In genomic region chr6:11537229-11538048, GRCh38 we compare ENCODE assay signal across 1 cellular context.
A peak's percentile ranks its signal among the peaks of the same experiment; 100 is the strongest.
TF ChIP-seq lines count a peak whose summit lies in the region.

Gene TMEM170B (plus strand): TSS chr6:11537749. CDS start chr6:11538278, 529 bp downstream.

TF ChIP-seq in HepG2, 621 proteins besides CTCF, POLR2A, EP300 and RAD21 (continued from another document and continues in another):
- TF ChIP-seq MED13 (CRISPR knock-in tag; IDR thresholded peaks at IDR 0.05) (peak; percentile 56; the same call in 1 of the 2 replicates), ZBTB43 (CRISPR knock-in tag; conservative IDR thresholded peaks at IDR 0.05) (peak; percentile 79), NCOA1 (CRISPR knock-in tag; IDR thresholded peaks at IDR 0.05) (no peak), ZNF766 (CRISPR knock-in tag; IDR thresholded peaks at IDR 0.05; ENCODE audit: borderline replicate concordance) (peak; percentile 76; the same call in 1 of the 2 replicates), ZNF772 (CRISPR knock-in tag; IDR thresholded peaks at IDR 0.05) (no peak), SMYD3 (CRISPR knock-in tag; IDR thresholded peaks at IDR 0.05) (no peak), ZC3H4 (CRISPR knock-in tag; IDR thresholded peaks at IDR 0.05; ENCODE audit: borderline replicate concordance) (no peak), GRHL1 (CRISPR knock-in tag; conservative IDR thresholded peaks at IDR 0.05) (no peak), CHCHD3 (CRISPR knock-in tag; IDR thresholded peaks at IDR 0.05) (0 out of 2 replicates have a peak, but pooled peaks have one; percentile 34), FOXK2 (IDR thresholded peaks at IDR 0.05) (no peak), ZNF20 (CRISPR knock-in tag; IDR thresholded peaks at IDR 0.05) (no peak), THAP11 (CRISPR knock-in tag; IDR thresholded peaks at IDR 0.05) (peak; percentile 81), DMAP1 (CRISPR knock-in tag; IDR thresholded peaks at IDR 0.05) (peak; percentile 52; the same call in 1 of the 2 replicates), HNRNPK (IDR thresholded peaks at IDR 0.05; ENCODE audit: low read depth, low read length, poor library complexity, severe bottlenecking) (peak; percentile 78), PPARG (CRISPR knock-in tag; conservative IDR thresholded peaks at IDR 0.05) (no peak; the same call in 1 of the 2 replicates), ZZZ3 (CRISPR knock-in tag; IDR thresholded peaks at IDR 0.05; ENCODE audit: borderline replicate concordance) (no peak; the same call in 1 of the 2 replicates), MXD3 (CRISPR knock-in tag; IDR thresholded peaks at IDR 0.05) (peak; percentile 88), HNRNPH1 (optimal IDR thresholded peaks at IDR 0.05; ENCODE audit: low read depth, low read length) (no peak), RBFOX2 (IDR thresholded peaks at IDR 0.05; ENCODE audit: low read depth, low read length) (peak; percentile 71), ATF1 (CRISPR knock-in tag; IDR thresholded peaks at IDR 0.05) (no peak), ERF (CRISPR knock-in tag; IDR thresholded peaks at IDR 0.05) (peak; percentile 37), ZMAT5 (CRISPR knock-in tag; IDR thresholded peaks at IDR 0.05; ENCODE audit: borderline replicate concordance, low read depth) (no peak), REXO4 (CRISPR knock-in tag; IDR thresholded peaks at IDR 0.05; ENCODE audit: borderline replicate concordance) (no peak), SOX5 (CRISPR knock-in tag; IDR thresholded peaks at IDR 0.05; ENCODE audit: borderline replicate concordance) (peak; percentile 41; the same call in 1 of the 2 replicates), ZFYVE20 (CRISPR knock-in tag; IDR thresholded peaks at IDR 0.05; ENCODE audit: borderline replicate concordance, low read depth) (0 out of 2 replicates have a peak, but pooled peaks have one; percentile 61), MTA3 (CRISPR knock-in tag; IDR thresholded peaks at IDR 0.05) (no peak), NCOA2 (CRISPR knock-in tag; IDR thresholded peaks at IDR 0.05) (no peak), KLF12 (CRISPR knock-in tag; IDR thresholded peaks at IDR 0.05; ENCODE audit: borderline replicate concordance) (peak; percentile 26; the same call in 1 of the 2 replicates), ZNF7 (CRISPR knock-in tag; IDR thresholded peaks at IDR 0.05) (no peak), ZNF446 (CRISPR knock-in tag; IDR thresholded peaks at IDR 0.05) (peak; percentile 74), ZNF343 (CRISPR knock-in tag; IDR thresholded peaks at IDR 0.05) (no peak), CC2D1A (CRISPR knock-in tag; IDR thresholded peaks at IDR 0.05) (no peak), TCF12 (IDR thresholded peaks at IDR 0.05) (no peak), TCF12 (CRISPR knock-in tag; IDR thresholded peaks at IDR 0.05) (no peak), CREM (IDR thresholded peaks at IDR 0.05) (no peak; the same call in 1 of the 2 replicates), CREM (CRISPR knock-in tag; IDR thresholded peaks at IDR 0.05) (no peak), KLF9 (CRISPR knock-in tag; IDR thresholded peaks at IDR 0.05; ENCODE audit: low read depth) (no peak), MATR3 (CRISPR knock-in tag; IDR thresholded peaks at IDR 0.05) (no peak), GFI1 (CRISPR knock-in tag; IDR thresholded peaks at IDR 0.05; ENCODE audit: borderline replicate concordance) (peak; percentile 55; the same call in 1 of the 2 replicates), ZNF580 (CRISPR knock-in tag; IDR thresholded peaks at IDR 0.05; ENCODE audit: borderline replicate concordance, low read depth) (0 out of 2 replicates have a peak, but pooled peaks have one; percentile 46), CEBPZ (IDR thresholded peaks at IDR 0.05; ENCODE audit: low read length) (no peak), TFDP2 (CRISPR knock-in tag; IDR thresholded peaks at IDR 0.05) (peak; percentile 94), TAF15 (IDR thresholded peaks at IDR 0.05; ENCODE audit: low read depth, low read length, poor library complexity, severe bottlenecking) (no peak), ZNF543 (CRISPR knock-in tag; IDR thresholded peaks at IDR 0.05) (no peak)
- TF ChIP-seq, protein P1, sequence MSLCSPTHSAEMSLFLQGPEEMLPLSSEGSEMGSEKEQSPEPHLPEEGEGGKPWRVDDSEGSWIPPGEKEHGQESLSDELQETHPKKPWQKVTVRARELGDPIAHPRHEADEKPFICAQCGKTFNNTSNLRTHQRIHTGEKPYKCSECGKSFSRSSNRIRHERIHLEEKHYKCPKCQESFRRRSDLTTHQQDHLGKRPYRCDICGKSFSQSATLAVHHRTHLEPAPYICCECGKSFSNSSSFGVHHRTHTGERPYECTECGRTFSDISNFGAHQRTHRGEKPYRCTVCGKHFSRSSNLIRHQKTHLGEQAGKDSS (CRISPR knock-in tag; IDR thresholded peaks at IDR 0.05; ENCODE audit: borderline replicate concordance, low read depth): peak; percentile 31; the same call in 1 of the 2 replicates
- TF ChIP-seq, protein P2, sequence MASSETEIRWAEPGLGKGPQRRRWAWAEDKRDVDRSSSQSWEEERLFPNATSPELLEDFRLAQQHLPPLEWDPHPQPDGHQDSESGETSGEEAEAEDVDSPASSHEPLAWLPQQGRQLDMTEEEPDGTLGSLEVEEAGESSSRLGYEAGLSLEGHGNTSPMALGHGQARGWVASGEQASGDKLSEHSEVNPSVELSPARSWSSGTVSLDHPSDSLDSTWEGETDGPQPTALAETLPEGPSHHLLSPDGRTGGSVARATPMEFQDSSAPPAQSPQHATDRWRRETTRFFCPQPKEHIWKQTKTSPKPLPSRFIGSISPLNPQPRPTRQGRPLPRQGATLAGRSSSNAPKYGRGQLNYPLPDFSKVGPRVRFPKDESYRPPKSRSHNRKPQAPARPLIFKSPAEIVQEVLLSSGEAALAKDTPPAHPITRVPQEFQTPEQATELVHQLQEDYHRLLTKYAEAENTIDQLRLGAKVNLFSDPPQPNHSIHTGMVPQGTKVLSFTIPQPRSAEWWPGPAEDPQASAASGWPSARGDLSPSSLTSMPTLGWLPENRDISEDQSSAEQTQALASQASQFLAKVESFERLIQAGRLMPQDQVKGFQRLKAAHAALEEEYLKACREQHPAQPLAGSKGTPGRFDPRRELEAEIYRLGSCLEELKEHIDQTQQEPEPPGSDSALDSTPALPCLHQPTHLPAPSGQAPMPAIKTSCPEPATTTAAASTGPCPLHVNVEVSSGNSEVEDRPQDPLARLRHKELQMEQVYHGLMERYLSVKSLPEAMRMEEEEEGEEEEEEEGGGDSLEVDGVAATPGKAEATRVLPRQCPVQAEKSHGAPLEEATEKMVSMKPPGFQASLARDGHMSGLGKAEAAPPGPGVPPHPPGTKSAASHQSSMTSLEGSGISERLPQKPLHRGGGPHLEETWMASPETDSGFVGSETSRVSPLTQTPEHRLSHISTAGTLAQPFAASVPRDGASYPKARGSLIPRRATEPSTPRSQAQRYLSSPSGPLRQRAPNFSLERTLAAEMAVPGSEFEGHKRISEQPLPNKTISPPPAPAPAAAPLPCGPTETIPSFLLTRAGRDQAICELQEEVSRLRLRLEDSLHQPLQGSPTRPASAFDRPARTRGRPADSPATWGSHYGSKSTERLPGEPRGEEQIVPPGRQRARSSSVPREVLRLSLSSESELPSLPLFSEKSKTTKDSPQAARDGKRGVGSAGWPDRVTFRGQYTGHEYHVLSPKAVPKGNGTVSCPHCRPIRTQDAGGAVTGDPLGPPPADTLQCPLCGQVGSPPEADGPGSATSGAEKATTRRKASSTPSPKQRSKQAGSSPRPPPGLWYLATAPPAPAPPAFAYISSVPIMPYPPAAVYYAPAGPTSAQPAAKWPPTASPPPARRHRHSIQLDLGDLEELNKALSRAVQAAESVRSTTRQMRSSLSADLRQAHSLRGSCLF (CRISPR knock-in tag; IDR thresholded peaks at IDR 0.05; ENCODE audit: borderline replicate concordance): no peak
- TF ChIP-seq, protein P3, sequence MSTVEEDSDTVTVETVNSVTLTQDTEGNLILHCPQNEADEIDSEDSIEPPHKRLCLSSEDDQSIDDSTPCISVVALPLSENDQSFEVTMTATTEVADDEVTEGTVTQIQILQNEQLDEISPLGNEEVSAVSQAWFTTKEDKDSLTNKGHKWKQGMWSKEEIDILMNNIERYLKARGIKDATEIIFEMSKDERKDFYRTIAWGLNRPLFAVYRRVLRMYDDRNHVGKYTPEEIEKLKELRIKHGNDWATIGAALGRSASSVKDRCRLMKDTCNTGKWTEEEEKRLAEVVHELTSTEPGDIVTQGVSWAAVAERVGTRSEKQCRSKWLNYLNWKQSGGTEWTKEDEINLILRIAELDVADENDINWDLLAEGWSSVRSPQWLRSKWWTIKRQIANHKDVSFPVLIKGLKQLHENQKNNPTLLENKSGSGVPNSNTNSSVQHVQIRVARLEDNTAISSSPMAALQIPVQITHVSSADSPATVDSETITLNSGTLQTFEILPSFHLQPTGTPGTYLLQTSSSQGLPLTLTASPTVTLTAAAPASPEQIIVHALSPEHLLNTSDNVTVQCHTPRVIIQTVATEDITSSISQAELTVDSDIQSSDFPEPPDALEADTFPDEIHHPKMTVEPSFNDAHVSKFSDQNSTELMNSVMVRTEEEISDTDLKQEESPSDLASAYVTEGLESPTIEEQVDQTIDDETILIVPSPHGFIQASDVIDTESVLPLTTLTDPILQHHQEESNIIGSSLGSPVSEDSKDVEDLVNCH (CRISPR knock-in tag; IDR thresholded peaks at IDR 0.05): no peak
